Comparison of ENCODE assay signal across 5 cellular contexts in genomic region chr7:148223130-148223529, GRCh38.
"Had no signal": no experiment of that assay in that cellular context is flagged by ENCODE, and none has a peak within 500 bp of the region (broad histone marks: within the 10 kb centered on the region; RNA-seq: fewer than 3 reads in every experiment).

No MANE protein-coding gene starts in this region.

- FAIRE-seq: HepG2, HTR-8/SVneo, K562 had no signal

- DNase-seq: IMR-90 had no signal

- H3K4me3 ChIP-seq: K562 had no signal

- H3K27ac ChIP-seq: HL-60 had no signal
